8 cellular contexts compared by ENCODE assay signal in genomic region chr1:107057197-107058133, GRCh38. TPM values are rescaled to one million over a fixed set of nuclear protein-coding genes. Genes with fewer than 3 reads are reported as not detected.
DNase-seq lines count a peak whose midpoint lies in the region; ATAC-seq, FAIRE-seq and TF ChIP-seq lines count a peak whose summit lies in the region.

No MANE protein-coding gene starts in this region.

- ATAC-seq in GM21515 (IDR thresholded peaks at IDR 0.05; ENCODE audit: unreplicated experiment) = peak; percentile 60
- ATAC-seq in left cardiac atrium = peak; percentile 86 to 94

- peak; percentile 67 for DNase-seq in DMS79 treated with DMSO at 0.1 percent for 48 hours (lab: John Stamatoyannopoulos, UW)
- DNase-seq in HTR-8/SVneo (ENCODE audit: insufficient read length, low spot score) = peak; percentile 1
- DNase-seq in SHP77 treated with DMSO at 0.1 percent for 48 hours (lab: John Stamatoyannopoulos, UW) = peak; percentile 64
- DNase-seq in amniotic epithelial cell (ENCODE audit: low read depth) = peak; percentile 33
- DNase-seq in left cardiac atrium = peak; percentile 71
- DNase-seq in posterior vena cava (ENCODE audit: low spot score) = peak; percentile 88
- no peak for DNase-seq in D721Med (ENCODE audit: insufficient read length, low spot score)

- no peak for TF ChIP-seq CTCF in D721Med (IDR thresholded peaks at IDR 0.05; ENCODE audit: insufficient read depth, missing control alignments)

- intact Hi-C loops in left cardiac atrium (cut with DNase I) = no loop called here
- intact Hi-C loops in posterior vena cava (cut with DNase I) = no loop called here

- no peak for FAIRE-seq in HTR-8/SVneo (lab: Jason Lieb, UNC)
- no peak for FAIRE-seq in D721Med (lab: Jason Lieb, UNC)

RNA-seq across cellular contexts. Expression of gene PRMT6, which starts 1.0 kb away (rescaled TPM):
- total RNA-seq in left cardiac atrium (1 to 10 TPM; 5.1 to 6.1 TPM), posterior vena cava (1 to 10 TPM; 7.4 to 8.3 TPM)
